Comparison of ENCODE assay signal across 11 cellular contexts in the genomic region with DNA sequence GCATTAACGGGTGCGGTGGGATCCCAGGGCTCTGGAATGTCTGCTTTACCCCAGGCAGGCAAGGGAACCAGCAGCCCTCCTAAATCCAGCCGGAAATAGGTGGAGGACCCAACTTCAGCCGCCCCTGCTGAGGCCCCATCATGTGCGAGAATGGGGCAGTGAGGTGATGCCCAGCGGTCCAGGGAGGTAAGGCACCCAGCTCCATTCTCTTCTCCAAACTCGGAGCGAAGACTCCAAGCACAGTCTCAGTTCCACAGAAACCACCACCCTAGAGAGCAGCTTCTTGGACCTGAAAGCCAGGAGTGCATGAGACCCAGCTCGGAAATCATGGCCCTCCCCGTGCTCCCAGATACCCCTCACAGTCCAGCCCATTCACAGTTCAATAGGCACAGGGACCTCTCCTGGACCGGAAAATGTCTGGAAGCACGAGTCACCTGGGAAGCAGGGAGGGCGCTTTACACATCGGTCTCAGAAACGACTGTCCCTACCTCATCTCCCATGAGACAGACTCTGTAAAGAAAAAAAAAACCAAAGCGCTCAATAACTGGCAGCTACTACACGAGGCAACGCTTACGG. TPM values are rescaled to one million over a fixed set of nuclear protein-coding genes. Genes with fewer than 3 reads are reported as not detected.
A peak's percentile ranks its signal among the peaks of the same experiment; 100 is the strongest.
DNase-seq lines count a peak whose midpoint lies in the region; ATAC-seq and TF ChIP-seq lines count a peak whose summit lies in the region.
"Had no signal": no experiment of that assay in that cellular context is flagged by ENCODE, and none has a peak within 500 bp of the region (broad histone marks: within the 10 kb centered on the region; RNA-seq: fewer than 3 reads in every experiment).

No MANE protein-coding gene starts in this region.

- peak overlapping the region; percentile 83 for H3K4me2 ChIP-seq in SU-DHL-6 (ENCODE audit: low read depth, low read length, poor library complexity, severe bottlenecking)

- H3K9me3 Mint-ChIP-seq in stimulated activated effector memory CD8-positive, alpha-beta T cell treated with anti-CD3 and anti-CD28 coated beads, Interleukin-12 subunit alpha, Interleukin-12 subunit beta, amount 100 ng/mL, for 72 hours: no peaks in the 10 kb centered on the region

- H3K79me2 ChIP-seq in SU-DHL-6 (ENCODE audit: insufficient read depth, low read length): no peaks in the 10 kb centered on the region

- no peak overlapping the region for H3K9ac ChIP-seq in SU-DHL-6 (ENCODE audit: low read length)

- no peaks in the 10 kb centered on the region for H3K9me2 ChIP-seq in SU-DHL-6 (replicated peaks; ENCODE audit: insufficient read depth, low read length)

- H3K4me1 ChIP-seq in iPS DF 6.9 (ENCODE audit: control insufficient read depth, insufficient read depth, low read length): peaks cover 7% of the 10 kb centered on the region; the same call in 1 of the 2 replicates

- H3K9me3 ChIP-seq in SU-DHL-6 (ENCODE audit: insufficient read depth, low read length) (no peaks in the 10 kb centered on the region), iPS DF 6.9 (ENCODE audit: control insufficient read depth, insufficient read depth, low read length) (no peaks in the 10 kb centered on the region)

- no peak overlapping the region for H2AFZ ChIP-seq in SU-DHL-6 (ENCODE audit: low read depth, low read length, severe bottlenecking)

- no peak overlapping the region for H3K27ac Mint-ChIP-seq in stimulated activated effector memory CD8-positive, alpha-beta T cell treated with anti-CD3 and anti-CD28 coated beads, Interleukin-12 subunit alpha, Interleukin-12 subunit beta, amount 100 ng/mL, for 72 hours

- no peaks in the 10 kb centered on the region for H4K20me1 ChIP-seq in SU-DHL-6 (ENCODE audit: low read depth, low read length)

- no peak overlapping the region for H3K27ac ChIP-seq in SU-DHL-6 (ENCODE audit: low read depth, low read length)
- H3K27ac ChIP-seq in iPS DF 6.9 (ENCODE audit: low read length): no peak overlapping the region

- DNase-seq in NCI-H748 treated with DMSO at 0.1 percent for 48 hours (lab: John Stamatoyannopoulos, UW): peak; percentile 57
- no peak for DNase-seq in NCI-H748 (lab: John Stamatoyannopoulos, UW; ENCODE audit: unreplicated experiment)
- DNase-seq in iPS DF 6.9 (ENCODE audit: low read depth, low spot score): no peak
- no peak for DNase-seq in stimulated activated effector memory CD8-positive, alpha-beta T cell treated with anti-CD3 and anti-CD28 coated beads, Interleukin-12 subunit alpha, Interleukin-12 subunit beta, amount 100 ng/mL, for 72 hours (ENCODE audit: low spot score in 2 of 2)
- no peak for DNase-seq in mucosa of gallbladder (ENCODE audit: low spot score)
- DNase-seq: DND-41, head of caudate nucleus, SHP77 treated with DMSO at 0.1 percent for 48 hours had no signal

- H3F3A ChIP-seq in SU-DHL-6 (ENCODE audit: insufficient read depth): no peaks in the 10 kb centered on the region

- no peak for TF ChIP-seq CTCF in SU-DHL-6 (IDR thresholded peaks at IDR 0.05; ENCODE audit: insufficient read depth, low read length, poor library complexity, severe bottlenecking)

- H3K4me1 Mint-ChIP-seq in stimulated activated effector memory CD8-positive, alpha-beta T cell treated with anti-CD3 and anti-CD28 coated beads, Interleukin-12 subunit alpha, Interleukin-12 subunit beta, amount 100 ng/mL, for 72 hours: peaks cover 6% of the 10 kb centered on the region

- no peaks in the 10 kb centered on the region for H3K36me3 Mint-ChIP-seq in stimulated activated effector memory CD8-positive, alpha-beta T cell treated with anti-CD3 and anti-CD28 coated beads, Interleukin-12 subunit alpha, Interleukin-12 subunit beta, amount 100 ng/mL, for 72 hours

- H3K27me3 ChIP-seq in SU-DHL-6 (ENCODE audit: low read length) (no peaks in the 10 kb centered on the region), iPS DF 6.9 (ENCODE audit: control insufficient read depth, insufficient read depth, low read length) (no peaks in the 10 kb centered on the region)

- no peak for ATAC-seq in stimulated activated effector memory CD8-positive, alpha-beta T cell treated with anti-CD3 and anti-CD28 coated beads, Interleukin-12 subunit alpha, Interleukin-12 subunit beta, amount 100 ng/mL, for 72 hours
- ATAC-seq in HG02610 (IDR thresholded peaks at IDR 0.05; ENCODE audit: unreplicated experiment) (no peak), HG03159 (IDR thresholded peaks at IDR 0.05; ENCODE audit: unreplicated experiment) (no peak)

- H3K4me3 ChIP-seq in SU-DHL-6 (ENCODE audit: insufficient read depth, low read length, poor library complexity, severe bottlenecking): no peak overlapping the region
- H3K4me3 ChIP-seq in iPS DF 6.9 (ENCODE audit: low read length): peak overlapping the region; percentile 68; the same call in 1 of the 2 replicates

- no peaks in the 10 kb centered on the region for H3K36me3 ChIP-seq in SU-DHL-6 (ENCODE audit: low read length)
- no peaks in the 10 kb centered on the region for H3K36me3 ChIP-seq in iPS DF 6.9 (ENCODE audit: control insufficient read depth, insufficient read depth, low read length)

- peak overlapping the region; percentile 40 for H3K4me3 Mint-ChIP-seq in stimulated activated effector memory CD8-positive, alpha-beta T cell treated with anti-CD3 and anti-CD28 coated beads, Interleukin-12 subunit alpha, Interleukin-12 subunit beta, amount 100 ng/mL, for 72 hours

- no CpG with 5 or more reads among the region's 19 CpGs for WGBS in iPS DF 6.9 (ENCODE audit: insufficient coverage, insufficient read length)

RNA-seq across cellular contexts. Expression of a gene that starts 2.1 kb away (rescaled TPM):
- 1,059 TPM for total RNA-seq in mucosa of gallbladder
